ENCODE assay signal across 8 cellular contexts in genomic region chr15:75532413-75533250, GRCh38. TPM values are rescaled to one million over a fixed set of nuclear protein-coding genes. Genes with fewer than 3 reads are reported as not detected.
DNase-seq lines count a peak whose midpoint lies in the region; ATAC-seq, FAIRE-seq and TF ChIP-seq lines count a peak whose summit lies in the region.

No MANE protein-coding gene starts in this region.

- peak; percentile 76 for DNase-seq in Caki2 (ENCODE audit: low read depth)
- peak; percentile 70 for DNase-seq in M059J (ENCODE audit: low read depth)
- peak; percentile 67 for DNase-seq in brain microvascular endothelial cell
- DNase-seq in kidney = no peak
- DNase-seq in dedifferentiated amniotic fluid mesenchymal stem cell (ENCODE audit: extremely low spot score) = no peak

- no peaks in the 10 kb centered on the region for H3K9me3 Mint-ChIP-seq in stimulated activated memory B cell treated with anti-CD40 and anti-IgM and Interleukin-4, amounts not matched to agents 10 μg/mL and 1 μg/mL and 100 μg/mL, for 72 hours

- no peaks in the 10 kb centered on the region for H3K9me3 ChIP-seq in kidney (ENCODE audit: control insufficient read depth in 1 of 2, low read length in 2 of 2)

- no peak overlapping the region for H3K4me3 Mint-ChIP-seq in stimulated activated memory B cell treated with anti-CD40 and anti-IgM and Interleukin-4, amounts not matched to agents 10 μg/mL and 1 μg/mL and 100 μg/mL, for 72 hours

- H3K27me3 Mint-ChIP-seq in stimulated activated memory B cell treated with anti-CD40 and anti-IgM and Interleukin-4, amounts not matched to agents 10 μg/mL and 1 μg/mL and 100 μg/mL, for 72 hours = no peaks in the 10 kb centered on the region

- intact Hi-C loops in kidney (cut with DNase I) = no loop called here

- TF ChIP-seq CTCF in brain microvascular endothelial cell (IDR thresholded peaks at IDR 0.05; ENCODE audit: low read depth, low read length, missing control alignments) (peak; percentile 62), kidney (IDR thresholded peaks at IDR 0.05; ENCODE audit: borderline replicate concordance, extremely low read depth, insufficient read depth) (peak; percentile 46)

- no peak overlapping the region for H3K27ac Mint-ChIP-seq in stimulated activated memory B cell treated with anti-CD40 and anti-IgM and Interleukin-4, amounts not matched to agents 10 μg/mL and 1 μg/mL and 100 μg/mL, for 72 hours

- H3K4me3 ChIP-seq in brain microvascular endothelial cell (ENCODE audit: low read depth, low read length) = no peak overlapping the region
- H3K4me3 ChIP-seq in kidney (ENCODE audit: low read length in 2 of 2) = no peak overlapping the region

- peak; percentile 8 for FAIRE-seq in kidney (lab: Jason Lieb, UNC)

- H3K36me3 Mint-ChIP-seq in stimulated activated memory B cell treated with anti-CD40 and anti-IgM and Interleukin-4, amounts not matched to agents 10 μg/mL and 1 μg/mL and 100 μg/mL, for 72 hours = no peaks in the 10 kb centered on the region

- H3K36me3 ChIP-seq in brain microvascular endothelial cell (replicated peaks) (no peaks in the 10 kb centered on the region), kidney (ENCODE audit: control insufficient read depth in 1 of 2, insufficient read depth in 2 of 2, low read length in 2 of 2) (no peaks in the 10 kb centered on the region)

- peaks cover 8% of the 10 kb centered on the region in 2 donors for H3K4me1 ChIP-seq in kidney (ENCODE audit: control insufficient read depth in 1 of 2, insufficient read depth in 1 of 2, low read depth in 1 of 2, low read length in 2 of 2)

- no peak overlapping the region for H3K9ac ChIP-seq in kidney (ENCODE audit: low read length in 2 of 2)

- ATAC-seq in GM19324 (IDR thresholded peaks at IDR 0.05; ENCODE audit: low FRiP score, unreplicated experiment) = no peak
- no peak for ATAC-seq in stimulated activated memory B cell treated with anti-CD40 and anti-IgM and Interleukin-4, amounts not matched to agents 10 μg/mL and 1 μg/mL and 100 μg/mL, for 72 hours

- H3K27ac ChIP-seq in brain microvascular endothelial cell (peak overlapping the region; percentile 46), kidney (ENCODE audit: low read depth in 2 of 2, low read length in 2 of 2) (peak overlapping the region in 1 of 2 donors; percentile 4), temporal lobe (ENCODE audit: low read depth, low read length) (peak overlapping the region; percentile 36)

- H3K4me1 Mint-ChIP-seq in stimulated activated memory B cell treated with anti-CD40 and anti-IgM and Interleukin-4, amounts not matched to agents 10 μg/mL and 1 μg/mL and 100 μg/mL, for 72 hours = peaks cover 7% of the 10 kb centered on the region

- in situ Hi-C loops in Caki2 (cut with HindIII; ENCODE audit: low pct_unique_long_range_greater_than_20kb, low sequenced_read_pairs) = no loop called here
- in situ Hi-C loops in brain microvascular endothelial cell (cut with HindIII; ENCODE audit: low pct_ligation_motif_present, low sequenced_read_pairs) = no loop called here

- no peaks in the 10 kb centered on the region for H3K27me3 ChIP-seq in brain microvascular endothelial cell (replicated peaks)

RNA-seq across cellular contexts. Expression of gene PTPN9, which starts 46.5 kb away (rescaled TPM):
- 13.8 and 18.1 TPM in 2 replicates for total RNA-seq in Caki2 (2014; rRNA removed; shearing (Covaris generic); ENCODE audit: low replicate concordance)
- total RNA-seq in M059J (2014; rRNA removed; shearing (Covaris generic)) = 9.9 and 19.2 TPM in 2 replicates
- 52.5 TPM for total RNA-seq in kidney
- polyA plus RNA-seq in kidney (ENCODE audit: insufficient read depth, low read depth, low replicate concordance) = 15.3 TPM
- total RNA-seq in temporal lobe = 22.9 TPM

Comparison
In these comparisons a context has a peak if more than half of its experiments do, and no peak if none do; other contexts are left out.
1. DNase-seq: peak in Caki2 (single experiment), M059J (single experiment) and brain microvascular endothelial cell (single experiment); none in kidney (single experiment) and dedifferentiated amniotic fluid mesenchymal stem cell (single experiment).